ENCODE assay signal across 1 cellular context in the genomic region with DNA sequence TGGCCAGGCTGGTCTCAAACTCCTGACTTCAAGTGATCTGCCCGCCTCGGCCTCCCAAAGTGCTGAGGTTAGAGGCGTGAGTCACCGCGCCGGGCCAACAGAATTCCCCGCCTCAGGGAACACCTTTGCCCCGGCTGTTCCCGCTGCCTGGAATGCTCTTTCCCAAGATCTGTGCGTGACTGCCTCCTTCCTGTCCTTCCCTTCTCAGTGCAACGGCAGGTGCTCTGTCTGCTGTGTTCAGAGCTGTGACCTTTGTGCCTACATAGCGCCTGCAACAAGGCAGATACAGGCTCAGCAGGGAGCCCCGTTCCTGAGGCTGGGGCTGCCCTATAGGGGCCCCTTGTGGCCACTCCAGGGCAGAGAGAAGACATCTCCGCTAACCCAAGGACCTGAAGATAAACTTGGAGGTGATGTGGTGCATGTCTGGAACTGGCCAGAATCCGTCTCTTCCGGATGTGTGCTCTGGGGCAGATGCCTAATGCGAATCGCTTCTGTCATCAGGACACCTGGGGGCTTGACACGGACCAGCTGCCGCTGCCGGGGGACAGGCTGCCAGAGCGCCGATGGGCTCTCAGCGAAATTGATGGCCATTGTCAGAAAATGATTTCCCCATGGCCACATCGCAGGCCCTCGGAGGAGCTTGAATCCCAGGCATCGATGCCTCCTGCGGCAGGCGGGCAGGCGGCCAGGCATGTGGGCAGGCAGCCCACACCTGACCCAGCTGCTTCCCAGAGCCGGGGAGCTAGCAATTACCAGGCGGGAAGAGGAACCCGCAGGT.
TF ChIP-seq lines count a peak whose summit lies in the region.

No MANE protein-coding gene starts in this region.

TF ChIP-seq in HepG2, 621 proteins besides CTCF, POLR2A, EP300 and RAD21 (continued from another document and continues in another):
- TF ChIP-seq, protein P1, sequence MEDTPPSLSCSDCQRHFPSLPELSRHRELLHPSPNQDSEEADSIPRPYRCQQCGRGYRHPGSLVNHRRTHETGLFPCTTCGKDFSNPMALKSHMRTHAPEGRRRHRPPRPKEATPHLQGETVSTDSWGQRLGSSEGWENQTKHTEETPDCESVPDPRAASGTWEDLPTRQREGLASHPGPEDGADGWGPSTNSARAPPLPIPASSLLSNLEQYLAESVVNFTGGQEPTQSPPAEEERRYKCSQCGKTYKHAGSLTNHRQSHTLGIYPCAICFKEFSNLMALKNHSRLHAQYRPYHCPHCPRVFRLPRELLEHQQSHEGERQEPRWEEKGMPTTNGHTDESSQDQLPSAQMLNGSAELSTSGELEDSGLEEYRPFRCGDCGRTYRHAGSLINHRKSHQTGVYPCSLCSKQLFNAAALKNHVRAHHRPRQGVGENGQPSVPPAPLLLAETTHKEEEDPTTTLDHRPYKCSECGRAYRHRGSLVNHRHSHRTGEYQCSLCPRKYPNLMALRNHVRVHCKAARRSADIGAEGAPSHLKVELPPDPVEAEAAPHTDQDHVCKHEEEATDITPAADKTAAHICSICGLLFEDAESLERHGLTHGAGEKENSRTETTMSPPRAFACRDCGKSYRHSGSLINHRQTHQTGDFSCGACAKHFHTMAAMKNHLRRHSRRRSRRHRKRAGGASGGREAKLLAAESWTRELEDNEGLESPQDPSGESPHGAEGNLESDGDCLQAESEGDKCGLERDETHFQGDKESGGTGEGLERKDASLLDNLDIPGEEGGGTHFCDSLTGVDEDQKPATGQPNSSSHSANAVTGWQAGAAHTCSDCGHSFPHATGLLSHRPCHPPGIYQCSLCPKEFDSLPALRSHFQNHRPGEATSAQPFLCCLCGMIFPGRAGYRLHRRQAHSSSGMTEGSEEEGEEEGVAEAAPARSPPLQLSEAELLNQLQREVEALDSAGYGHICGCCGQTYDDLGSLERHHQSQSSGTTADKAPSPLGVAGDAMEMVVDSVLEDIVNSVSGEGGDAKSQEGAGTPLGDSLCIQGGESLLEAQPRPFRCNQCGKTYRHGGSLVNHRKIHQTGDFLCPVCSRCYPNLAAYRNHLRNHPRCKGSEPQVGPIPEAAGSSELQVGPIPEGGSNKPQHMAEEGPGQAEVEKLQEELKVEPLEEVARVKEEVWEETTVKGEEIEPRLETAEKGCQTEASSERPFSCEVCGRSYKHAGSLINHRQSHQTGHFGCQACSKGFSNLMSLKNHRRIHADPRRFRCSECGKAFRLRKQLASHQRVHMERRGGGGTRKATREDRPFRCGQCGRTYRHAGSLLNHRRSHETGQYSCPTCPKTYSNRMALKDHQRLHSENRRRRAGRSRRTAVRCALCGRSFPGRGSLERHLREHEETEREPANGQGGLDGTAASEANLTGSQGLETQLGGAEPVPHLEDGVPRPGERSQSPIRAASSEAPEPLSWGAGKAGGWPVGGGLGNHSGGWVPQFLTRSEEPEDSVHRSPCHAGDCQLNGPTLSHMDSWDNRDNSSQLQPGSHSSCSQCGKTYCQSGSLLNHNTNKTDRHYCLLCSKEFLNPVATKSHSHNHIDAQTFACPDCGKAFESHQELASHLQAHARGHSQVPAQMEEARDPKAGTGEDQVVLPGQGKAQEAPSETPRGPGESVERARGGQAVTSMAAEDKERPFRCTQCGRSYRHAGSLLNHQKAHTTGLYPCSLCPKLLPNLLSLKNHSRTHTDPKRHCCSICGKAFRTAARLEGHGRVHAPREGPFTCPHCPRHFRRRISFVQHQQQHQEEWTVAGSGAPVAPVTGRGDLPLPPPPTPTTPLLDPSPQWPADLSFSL (CRISPR knock-in tag; IDR thresholded peaks at IDR 0.05): no peak
- TF ChIP-seq SOX5 (CRISPR knock-in tag; IDR thresholded peaks at IDR 0.05; ENCODE audit: borderline replicate concordance) (peak; percentile 86), KDM5A (IDR thresholded peaks at IDR 0.05; ENCODE audit: borderline replicate concordance, low read length) (no peak), ZNF883 (CRISPR knock-in tag; IDR thresholded peaks at IDR 0.05; ENCODE audit: not compliant biosample characterization) (no peak), RELA (CRISPR knock-in tag; IDR thresholded peaks at IDR 0.05) (peak; percentile 51; the same call in 1 of the 2 replicates), ZNF543 (CRISPR knock-in tag; IDR thresholded peaks at IDR 0.05) (peak; percentile 87), ZKSCAN5 (CRISPR knock-in tag; IDR thresholded peaks at IDR 0.05) (no peak), GATAD2A (CRISPR knock-in tag; IDR thresholded peaks at IDR 0.05) (peak; percentile 92), GTF2F1 (IDR thresholded peaks at IDR 0.05; ENCODE audit: low read length) (no peak), NR2F6 (IDR thresholded peaks at IDR 0.05) (peak; percentile 70), NR2F6 (CRISPR knock-in tag; IDR thresholded peaks at IDR 0.05) (peak; percentile 95), AGO1 (IDR thresholded peaks at IDR 0.05; ENCODE audit: low read depth, low read length, poor library complexity, severe bottlenecking) (no peak), CBX1 (IDR thresholded peaks at IDR 0.05; ENCODE audit: low read depth) (no peak), TMF1 (CRISPR knock-in tag; IDR thresholded peaks at IDR 0.05; ENCODE audit: low read depth) (peak; percentile 80)
- TF ChIP-seq, protein P2, sequence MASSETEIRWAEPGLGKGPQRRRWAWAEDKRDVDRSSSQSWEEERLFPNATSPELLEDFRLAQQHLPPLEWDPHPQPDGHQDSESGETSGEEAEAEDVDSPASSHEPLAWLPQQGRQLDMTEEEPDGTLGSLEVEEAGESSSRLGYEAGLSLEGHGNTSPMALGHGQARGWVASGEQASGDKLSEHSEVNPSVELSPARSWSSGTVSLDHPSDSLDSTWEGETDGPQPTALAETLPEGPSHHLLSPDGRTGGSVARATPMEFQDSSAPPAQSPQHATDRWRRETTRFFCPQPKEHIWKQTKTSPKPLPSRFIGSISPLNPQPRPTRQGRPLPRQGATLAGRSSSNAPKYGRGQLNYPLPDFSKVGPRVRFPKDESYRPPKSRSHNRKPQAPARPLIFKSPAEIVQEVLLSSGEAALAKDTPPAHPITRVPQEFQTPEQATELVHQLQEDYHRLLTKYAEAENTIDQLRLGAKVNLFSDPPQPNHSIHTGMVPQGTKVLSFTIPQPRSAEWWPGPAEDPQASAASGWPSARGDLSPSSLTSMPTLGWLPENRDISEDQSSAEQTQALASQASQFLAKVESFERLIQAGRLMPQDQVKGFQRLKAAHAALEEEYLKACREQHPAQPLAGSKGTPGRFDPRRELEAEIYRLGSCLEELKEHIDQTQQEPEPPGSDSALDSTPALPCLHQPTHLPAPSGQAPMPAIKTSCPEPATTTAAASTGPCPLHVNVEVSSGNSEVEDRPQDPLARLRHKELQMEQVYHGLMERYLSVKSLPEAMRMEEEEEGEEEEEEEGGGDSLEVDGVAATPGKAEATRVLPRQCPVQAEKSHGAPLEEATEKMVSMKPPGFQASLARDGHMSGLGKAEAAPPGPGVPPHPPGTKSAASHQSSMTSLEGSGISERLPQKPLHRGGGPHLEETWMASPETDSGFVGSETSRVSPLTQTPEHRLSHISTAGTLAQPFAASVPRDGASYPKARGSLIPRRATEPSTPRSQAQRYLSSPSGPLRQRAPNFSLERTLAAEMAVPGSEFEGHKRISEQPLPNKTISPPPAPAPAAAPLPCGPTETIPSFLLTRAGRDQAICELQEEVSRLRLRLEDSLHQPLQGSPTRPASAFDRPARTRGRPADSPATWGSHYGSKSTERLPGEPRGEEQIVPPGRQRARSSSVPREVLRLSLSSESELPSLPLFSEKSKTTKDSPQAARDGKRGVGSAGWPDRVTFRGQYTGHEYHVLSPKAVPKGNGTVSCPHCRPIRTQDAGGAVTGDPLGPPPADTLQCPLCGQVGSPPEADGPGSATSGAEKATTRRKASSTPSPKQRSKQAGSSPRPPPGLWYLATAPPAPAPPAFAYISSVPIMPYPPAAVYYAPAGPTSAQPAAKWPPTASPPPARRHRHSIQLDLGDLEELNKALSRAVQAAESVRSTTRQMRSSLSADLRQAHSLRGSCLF (CRISPR knock-in tag; IDR thresholded peaks at IDR 0.05; ENCODE audit: borderline replicate concordance): no peak
- TF ChIP-seq, protein P3, sequence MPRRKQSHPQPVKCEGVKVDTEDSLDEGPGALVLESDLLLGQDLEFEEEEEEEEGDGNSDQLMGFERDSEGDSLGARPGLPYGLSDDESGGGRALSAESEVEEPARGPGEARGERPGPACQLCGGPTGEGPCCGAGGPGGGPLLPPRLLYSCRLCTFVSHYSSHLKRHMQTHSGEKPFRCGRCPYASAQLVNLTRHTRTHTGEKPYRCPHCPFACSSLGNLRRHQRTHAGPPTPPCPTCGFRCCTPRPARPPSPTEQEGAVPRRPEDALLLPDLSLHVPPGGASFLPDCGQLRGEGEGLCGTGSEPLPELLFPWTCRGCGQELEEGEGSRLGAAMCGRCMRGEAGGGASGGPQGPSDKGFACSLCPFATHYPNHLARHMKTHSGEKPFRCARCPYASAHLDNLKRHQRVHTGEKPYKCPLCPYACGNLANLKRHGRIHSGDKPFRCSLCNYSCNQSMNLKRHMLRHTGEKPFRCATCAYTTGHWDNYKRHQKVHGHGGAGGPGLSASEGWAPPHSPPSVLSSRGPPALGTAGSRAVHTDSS (CRISPR knock-in tag; conservative IDR thresholded peaks at IDR 0.05): no peak
- TF ChIP-seq, protein P4, sequence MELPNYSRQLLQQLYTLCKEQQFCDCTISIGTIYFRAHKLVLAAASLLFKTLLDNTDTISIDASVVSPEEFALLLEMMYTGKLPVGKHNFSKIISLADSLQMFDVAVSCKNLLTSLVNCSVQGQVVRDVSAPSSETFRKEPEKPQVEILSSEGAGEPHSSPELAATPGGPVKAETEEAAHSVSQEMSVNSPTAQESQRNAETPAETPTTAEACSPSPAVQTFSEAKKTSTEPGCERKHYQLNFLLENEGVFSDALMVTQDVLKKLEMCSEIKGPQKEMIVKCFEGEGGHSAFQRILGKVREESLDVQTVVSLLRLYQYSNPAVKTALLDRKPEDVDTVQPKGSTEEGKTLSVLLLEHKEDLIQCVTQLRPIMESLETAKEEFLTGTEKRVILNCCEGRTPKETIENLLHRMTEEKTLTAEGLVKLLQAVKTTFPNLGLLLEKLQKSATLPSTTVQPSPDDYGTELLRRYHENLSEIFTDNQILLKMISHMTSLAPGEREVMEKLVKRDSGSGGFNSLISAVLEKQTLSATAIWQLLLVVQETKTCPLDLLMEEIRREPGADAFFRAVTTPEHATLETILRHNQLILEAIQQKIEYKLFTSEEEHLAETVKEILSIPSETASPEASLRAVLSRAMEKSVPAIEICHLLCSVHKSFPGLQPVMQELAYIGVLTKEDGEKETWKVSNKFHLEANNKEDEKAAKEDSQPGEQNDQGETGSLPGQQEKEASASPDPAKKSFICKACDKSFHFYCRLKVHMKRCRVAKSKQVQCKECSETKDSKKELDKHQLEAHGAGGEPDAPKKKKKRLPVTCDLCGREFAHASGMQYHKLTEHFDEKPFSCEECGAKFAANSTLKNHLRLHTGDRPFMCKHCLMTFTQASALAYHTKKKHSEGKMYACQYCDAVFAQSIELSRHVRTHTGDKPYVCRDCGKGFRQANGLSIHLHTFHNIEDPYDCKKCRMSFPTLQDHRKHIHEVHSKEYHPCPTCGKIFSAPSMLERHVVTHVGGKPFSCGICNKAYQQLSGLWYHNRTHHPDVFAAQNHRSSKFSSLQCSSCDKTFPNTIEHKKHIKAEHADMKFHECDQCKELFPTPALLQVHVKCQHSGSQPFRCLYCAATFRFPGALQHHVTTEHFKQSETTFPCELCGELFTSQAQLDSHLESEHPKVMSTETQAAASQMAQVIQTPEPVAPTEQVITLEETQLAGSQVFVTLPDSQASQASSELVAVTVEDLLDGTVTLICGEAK (IDR thresholded peaks at IDR 0.05): no peak
- TF ChIP-seq, protein P4 (CRISPR knock-in tag; IDR thresholded peaks at IDR 0.05): peak; percentile 56; the same call in 1 of the 2 replicates
- TF ChIP-seq, protein P5, sequence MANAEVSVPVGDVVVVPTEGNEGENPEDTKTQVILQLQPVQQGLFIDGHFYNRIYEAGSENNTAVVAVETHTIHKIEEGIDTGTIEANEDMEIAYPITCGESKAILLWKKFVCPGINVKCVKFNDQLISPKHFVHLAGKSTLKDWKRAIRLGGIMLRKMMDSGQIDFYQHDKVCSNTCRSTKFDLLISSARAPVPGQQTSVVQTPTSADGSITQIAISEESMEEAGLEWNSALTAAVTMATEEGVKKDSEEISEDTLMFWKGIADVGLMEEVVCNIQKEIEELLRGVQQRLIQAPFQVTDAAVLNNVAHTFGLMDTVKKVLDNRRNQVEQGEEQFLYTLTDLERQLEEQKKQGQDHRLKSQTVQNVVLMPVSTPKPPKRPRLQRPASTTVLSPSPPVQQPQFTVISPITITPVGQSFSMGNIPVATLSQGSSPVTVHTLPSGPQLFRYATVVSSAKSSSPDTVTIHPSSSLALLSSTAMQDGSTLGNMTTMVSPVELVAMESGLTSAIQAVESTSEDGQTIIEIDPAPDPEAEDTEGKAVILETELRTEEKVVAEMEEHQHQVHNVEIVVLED (CRISPR knock-in tag; IDR thresholded peaks at IDR 0.05; ENCODE audit: borderline replicate concordance): peak; percentile 60; the same call in 1 of the 2 replicates
- TF ChIP-seq, protein P6, sequence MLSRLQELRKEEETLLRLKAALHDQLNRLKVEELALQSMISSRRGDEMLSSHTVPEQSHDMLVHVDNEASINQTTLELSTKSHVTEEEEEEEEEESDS (CRISPR knock-in tag; IDR thresholded peaks at IDR 0.05; ENCODE audit: borderline replicate concordance): peak; percentile 90; the same call in 1 of the 2 replicates
